In genomic region chr14:92668266-92668973, GRCh38 we compare ENCODE assay signal across 12 cellular contexts.
DNase-seq lines count a peak whose midpoint lies in the region; ATAC-seq, FAIRE-seq and TF ChIP-seq lines count a peak whose summit lies in the region.
"Had no signal": no experiment of that assay in that cellular context is flagged by ENCODE, and none has a peak within 500 bp of the region (broad histone marks: within the 10 kb centered on the region; RNA-seq: fewer than 3 reads in every experiment).

No MANE protein-coding gene starts in this region.

- TF ChIP-seq CTCF in chondrocyte (IDR thresholded peaks at IDR 0.05) = no peak

- peak; percentile 66 for ATAC-seq in GM21529 (IDR thresholded peaks at IDR 0.05; ENCODE audit: unreplicated experiment)
- ATAC-seq in T-helper 17 cell = no peak
- no peak for ATAC-seq in natural killer cell treated with Interleukin-12 subunit alpha and Interleukin-12 subunit beta and Interleukin-15 and Interleukin-18, amount 100 ng/mL, for 72 hours
- no peak for ATAC-seq in HG02623 (IDR thresholded peaks at IDR 0.05; ENCODE audit: unreplicated experiment)
- ATAC-seq: gastrocnemius medialis had no signal

- H3K36me3 Mint-ChIP-seq in T-helper 17 cell (ENCODE audit: low read depth) = peaks cover 4% of the 10 kb centered on the region
- peaks cover 23% of the 10 kb centered on the region for H3K36me3 Mint-ChIP-seq in natural killer cell treated with Interleukin-12 subunit alpha and Interleukin-12 subunit beta and Interleukin-15 and Interleukin-18, amount 100 ng/mL, for 72 hours
- H3K36me3 Mint-ChIP-seq in chondrocyte (ENCODE audit: low read depth) = peaks cover 15% of the 10 kb centered on the region

- H3K4me1 Mint-ChIP-seq in T-helper 17 cell (peaks cover 62% of the 10 kb centered on the region), chondrocyte (ENCODE audit: low read depth) (peaks cover 5% of the 10 kb centered on the region)
- H3K4me1 Mint-ChIP-seq in natural killer cell treated with Interleukin-12 subunit alpha and Interleukin-12 subunit beta and Interleukin-15 and Interleukin-18, amount 100 ng/mL, for 72 hours (ENCODE audit: low read depth in 2 of 2) = peaks cover 58 to 74% of the 10 kb centered on the region in 2 donors

- DNase-seq in GM18507 (ENCODE audit: extremely low spot score, insufficient read length, low read depth) (no peak), T-helper 17 cell (no peak), chondrocyte (ENCODE audit: low spot score) (no peak), NCI-H146 (lab: John Stamatoyannopoulos, UW) (no peak)
- DNase-seq in natural killer cell treated with Interleukin-12 subunit alpha and Interleukin-12 subunit beta and Interleukin-15 and Interleukin-18, amount 100 ng/mL, for 72 hours (ENCODE audit: low spot score) = no peak
- DNase-seq: effector CD4-positive, alpha-beta T cell; gastrocnemius medialis; thyroid gland had no signal

- H3K9me3 Mint-ChIP-seq in natural killer cell treated with Interleukin-12 subunit alpha and Interleukin-12 subunit beta and Interleukin-15 and Interleukin-18, amount 100 ng/mL, for 72 hours = no peaks in the 10 kb centered on the region
- no peaks in the 10 kb centered on the region for H3K9me3 Mint-ChIP-seq in chondrocyte (ENCODE audit: low read depth)

- H3K27me3 Mint-ChIP-seq in T-helper 17 cell = no peaks in the 10 kb centered on the region
- no peaks in the 10 kb centered on the region for H3K27me3 Mint-ChIP-seq in natural killer cell treated with Interleukin-12 subunit alpha and Interleukin-12 subunit beta and Interleukin-15 and Interleukin-18, amount 100 ng/mL, for 72 hours
- no peaks in the 10 kb centered on the region for H3K27me3 Mint-ChIP-seq in chondrocyte (ENCODE audit: low read depth)

- H3K9me3 ChIP-seq in T-helper 17 cell (ENCODE audit: control insufficient read depth, low read length, poor library complexity, severe bottlenecking) = no peaks in the 10 kb centered on the region
- H3K9me3 ChIP-seq: ascending aorta, gastrocnemius medialis, thyroid gland had no signal

- FAIRE-seq in GM18507 (lab: Jason Lieb, UNC) = peak; percentile 74
- FAIRE-seq: keratinocyte had no signal

- H3K4me3 Mint-ChIP-seq in T-helper 17 cell (peak overlapping the region; percentile 49), chondrocyte (ENCODE audit: unreplicated experiment) (no peak overlapping the region)
- H3K4me3 Mint-ChIP-seq in natural killer cell treated with Interleukin-12 subunit alpha and Interleukin-12 subunit beta and Interleukin-15 and Interleukin-18, amount 100 ng/mL, for 72 hours = peak overlapping the region; percentile 27

- H3K27ac Mint-ChIP-seq in T-helper 17 cell (peak overlapping the region; percentile 91), chondrocyte (ENCODE audit: unreplicated experiment) (no peak overlapping the region)
- H3K27ac Mint-ChIP-seq in natural killer cell treated with Interleukin-12 subunit alpha and Interleukin-12 subunit beta and Interleukin-15 and Interleukin-18, amount 100 ng/mL, for 72 hours = peak overlapping the region; percentile 66 to 86
